In the genomic region with DNA sequence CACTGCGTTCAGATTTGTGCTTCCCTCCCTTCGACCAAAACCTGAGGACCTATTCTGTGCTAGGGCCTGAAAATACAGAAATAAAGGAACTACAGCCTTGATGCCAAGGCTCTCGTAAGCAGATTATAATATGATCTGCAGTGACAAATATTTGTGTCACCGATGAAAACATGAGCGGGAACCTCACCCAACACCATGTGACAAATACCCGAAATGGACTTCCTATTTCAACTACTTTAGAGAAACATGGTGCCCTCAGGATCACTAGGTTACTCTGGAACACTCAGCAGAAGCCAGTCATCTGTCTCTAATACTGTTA, we compare ENCODE assay signal across 1 cellular context.
TF ChIP-seq lines count a peak whose summit lies in the region.

No MANE protein-coding gene starts in this region.

TF ChIP-seq in K562, 482 proteins besides CTCF, POLR2A, EP300 and RAD21 (continued from another document and continues in another):
- TF ChIP-seq, protein P1, sequence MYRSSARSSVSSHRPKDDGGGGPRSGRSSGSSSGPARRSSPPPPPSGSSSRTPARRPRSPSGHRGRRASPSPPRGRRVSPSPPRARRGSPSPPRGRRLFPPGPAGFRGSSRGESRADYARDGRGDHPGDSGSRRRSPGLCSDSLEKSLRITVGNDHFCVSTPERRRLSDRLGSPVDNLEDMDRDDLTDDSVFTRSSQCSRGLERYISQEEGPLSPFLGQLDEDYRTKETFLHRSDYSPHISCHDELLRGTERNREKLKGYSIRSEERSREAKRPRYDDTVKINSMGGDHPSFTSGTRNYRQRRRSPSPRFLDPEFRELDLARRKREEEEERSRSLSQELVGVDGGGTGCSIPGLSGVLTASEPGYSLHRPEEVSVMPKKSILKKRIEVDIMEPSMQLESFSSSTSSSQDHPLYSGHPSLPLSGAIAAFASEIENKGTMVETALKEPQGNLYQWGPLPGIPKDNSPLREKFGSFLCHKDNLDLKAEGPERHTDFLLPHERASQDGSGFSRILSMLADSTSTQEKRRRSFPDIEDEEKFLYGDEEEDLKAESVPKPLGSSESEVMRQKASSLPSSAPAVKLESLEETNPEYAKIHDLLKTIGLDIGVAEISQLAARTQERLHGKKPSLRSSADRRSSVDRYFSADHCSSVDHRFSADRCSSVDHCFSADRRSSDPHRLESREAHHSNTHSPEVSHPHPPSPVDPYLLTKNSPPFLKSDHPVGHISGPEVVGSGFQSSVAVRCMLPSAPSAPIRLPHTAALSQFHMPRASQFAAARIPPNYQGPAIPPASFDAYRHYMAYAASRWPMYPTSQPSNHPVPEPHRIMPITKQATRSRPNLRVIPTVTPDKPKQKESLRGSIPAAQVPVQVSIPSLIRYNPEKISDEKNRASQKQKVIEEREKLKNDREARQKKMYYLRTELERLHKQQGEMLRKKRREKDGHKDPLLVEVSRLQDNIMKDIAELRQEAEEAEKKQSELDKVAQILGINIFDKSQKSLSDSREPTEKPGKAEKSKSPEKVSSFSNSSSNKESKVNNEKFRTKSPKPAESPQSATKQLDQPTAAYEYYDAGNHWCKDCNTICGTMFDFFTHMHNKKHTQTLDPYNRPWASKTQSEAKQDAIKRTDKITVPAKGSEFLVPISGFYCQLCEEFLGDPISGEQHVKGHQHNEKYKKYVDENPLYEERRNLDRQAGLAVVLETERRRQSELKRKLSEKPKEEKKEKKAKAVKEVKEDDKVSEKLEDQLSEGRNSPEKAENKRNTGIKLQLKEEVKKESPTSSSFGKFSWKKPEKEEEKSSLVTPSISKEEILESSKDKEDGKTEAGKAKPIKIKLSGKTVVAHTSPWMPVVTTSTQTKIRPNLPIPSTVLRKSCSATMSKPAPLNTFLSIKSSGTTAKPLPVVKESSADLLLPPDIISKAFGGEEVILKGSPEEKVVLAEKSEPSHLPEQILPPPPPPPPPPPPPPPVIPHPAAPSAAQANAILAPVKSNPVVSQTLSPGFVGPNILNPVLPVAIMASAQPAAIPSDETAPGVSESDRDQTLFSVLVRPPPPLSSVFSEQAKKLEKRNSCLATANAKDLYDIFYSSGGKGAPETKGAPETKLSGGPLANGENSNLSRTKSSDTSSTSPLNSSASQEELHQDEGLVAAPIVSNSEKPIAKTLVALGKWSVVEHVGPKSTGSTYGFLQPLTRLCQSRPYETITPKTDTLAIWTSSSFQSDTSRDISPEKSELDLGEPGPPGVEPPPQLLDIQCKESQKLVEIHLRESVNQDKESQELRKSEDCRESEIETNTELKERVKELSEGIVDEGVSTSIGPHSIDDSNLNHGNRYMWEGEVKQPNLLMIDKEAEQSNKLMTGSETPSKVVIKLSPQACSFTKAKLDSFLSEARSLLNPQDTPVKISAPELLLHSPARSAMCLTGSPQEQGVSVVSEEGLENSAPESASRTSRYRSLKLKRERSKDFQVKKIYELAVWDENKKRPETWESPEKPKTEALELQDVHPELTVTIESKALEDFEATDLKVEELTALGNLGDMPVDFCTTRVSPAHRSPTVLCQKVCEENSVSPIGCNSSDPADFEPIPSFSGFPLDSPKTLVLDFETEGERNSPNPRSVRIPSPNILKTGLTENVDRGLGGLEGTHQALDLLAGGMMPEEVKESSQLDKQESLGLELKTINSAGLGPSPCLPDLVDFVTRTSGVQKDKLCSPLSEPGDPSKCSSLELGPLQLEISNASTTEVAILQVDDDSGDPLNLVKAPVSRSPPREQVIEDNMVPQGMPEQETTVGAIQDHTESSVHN (IDR thresholded peaks at IDR 0.05; ENCODE audit: borderline replicate concordance in 1 of 2, low read depth in 1 of 2) = no peak
- TF ChIP-seq PML (IDR thresholded peaks at IDR 0.05; ENCODE audit: low read length) (no peak), CBFA2T3 (IDR thresholded peaks at IDR 0.05) (no peak), SMAD2 (IDR thresholded peaks at IDR 0.05; ENCODE audit: low read depth, low read length) (no peak), RBM22 (IDR thresholded peaks at IDR 0.05; ENCODE audit: low read depth, low read length, poor library complexity, severe bottlenecking) (no peak), ZNF766 (CRISPR knock-in tag; conservative IDR thresholded peaks at IDR 0.05) (peak; percentile 4; the same call in 1 of the 2 replicates), SP2 (IDR thresholded peaks at IDR 0.05; ENCODE audit: extremely low read depth, low read depth, low read length, poor library complexity, severe bottlenecking) (no peak), ZNF217 (CRISPR knock-in tag; IDR thresholded peaks at IDR 0.05) (no peak), SPI1 (IDR thresholded peaks at IDR 0.05; ENCODE audit: borderline replicate concordance, low read depth, low read length) (no peak; the same call in 1 of the 2 replicates), CBX3 (IDR thresholded peaks at IDR 0.05; ENCODE audit: borderline replicate concordance in 1 of 2, low read length in 2 of 2) (no peak), TEAD2 (tag; IDR thresholded peaks at IDR 0.05) (no peak), STAG1 (CRISPR knock-in tag; IDR thresholded peaks at IDR 0.05; ENCODE audit: borderline replicate concordance) (no peak), ZNF589 (CRISPR knock-in tag; IDR thresholded peaks at IDR 0.05; ENCODE audit: low read depth) (peak; percentile 45; the same call in 1 of the 2 replicates), PHTF2 (CRISPR knock-in tag; IDR thresholded peaks at IDR 0.05) (no peak), RHOXF2B (CRISPR knock-in tag; conservative IDR thresholded peaks at IDR 0.05) (no peak), EHMT2 (IDR thresholded peaks at IDR 0.05) (no peak), SIX5 (IDR thresholded peaks at IDR 0.05; ENCODE audit: borderline replicate concordance in 1 of 2, insufficient read depth in 1 of 2, low read depth in 1 of 2, low read length in 2 of 2) (no peak), FUS (optimal IDR thresholded peaks at IDR 0.05; ENCODE audit: low read depth, low read length) (no peak), NELFE (IDR thresholded peaks at IDR 0.05; ENCODE audit: insufficient read depth, insufficient read length) (no peak), ZNF778 (CRISPR knock-in tag; IDR thresholded peaks at IDR 0.05) (no peak), RAD51 (IDR thresholded peaks at IDR 0.05; ENCODE audit: borderline replicate concordance, low read depth) (peak; percentile 35; the same call in 1 of the 2 replicates), FOXK2 (conservative IDR thresholded peaks at IDR 0.05 in 1 of 2, IDR thresholded peaks at IDR 0.05 in 1 of 2; ENCODE audit: low read depth in 2 of 2) (peak; percentile 56 to 72; a peak in 3 of 4 replicates), ARID2 (IDR thresholded peaks at IDR 0.05) (no peak), ZNF696 (CRISPR knock-in tag; conservative IDR thresholded peaks at IDR 0.05) (no peak), ZBED1 (IDR thresholded peaks at IDR 0.05) (no peak)
- TF ChIP-seq, protein P2, sequence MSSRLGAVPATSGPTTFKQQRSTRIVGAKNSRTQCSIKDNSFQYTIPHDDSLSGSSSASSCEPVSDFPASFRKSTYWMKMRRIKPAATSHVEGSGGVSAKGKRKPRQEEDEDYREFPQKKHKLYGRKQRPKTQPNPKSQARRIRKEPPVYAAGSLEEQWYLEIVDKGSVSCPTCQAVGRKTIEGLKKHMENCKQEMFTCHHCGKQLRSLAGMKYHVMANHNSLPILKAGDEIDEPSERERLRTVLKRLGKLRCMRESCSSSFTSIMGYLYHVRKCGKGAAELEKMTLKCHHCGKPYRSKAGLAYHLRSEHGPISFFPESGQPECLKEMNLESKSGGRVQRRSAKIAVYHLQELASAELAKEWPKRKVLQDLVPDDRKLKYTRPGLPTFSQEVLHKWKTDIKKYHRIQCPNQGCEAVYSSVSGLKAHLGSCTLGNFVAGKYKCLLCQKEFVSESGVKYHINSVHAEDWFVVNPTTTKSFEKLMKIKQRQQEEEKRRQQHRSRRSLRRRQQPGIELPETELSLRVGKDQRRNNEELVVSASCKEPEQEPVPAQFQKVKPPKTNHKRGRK (tag; IDR thresholded peaks at IDR 0.05) = no peak
- TF ChIP-seq, protein P3, sequence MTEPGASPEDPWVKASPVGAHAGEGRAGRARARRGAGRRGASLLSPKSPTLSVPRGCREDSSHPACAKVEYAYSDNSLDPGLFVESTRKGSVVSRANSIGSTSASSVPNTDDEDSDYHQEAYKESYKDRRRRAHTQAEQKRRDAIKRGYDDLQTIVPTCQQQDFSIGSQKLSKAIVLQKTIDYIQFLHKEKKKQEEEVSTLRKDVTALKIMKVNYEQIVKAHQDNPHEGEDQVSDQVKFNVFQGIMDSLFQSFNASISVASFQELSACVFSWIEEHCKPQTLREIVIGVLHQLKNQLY (CRISPR knock-in tag; conservative IDR thresholded peaks at IDR 0.05) = no peak
- TF ChIP-seq, protein P4, sequence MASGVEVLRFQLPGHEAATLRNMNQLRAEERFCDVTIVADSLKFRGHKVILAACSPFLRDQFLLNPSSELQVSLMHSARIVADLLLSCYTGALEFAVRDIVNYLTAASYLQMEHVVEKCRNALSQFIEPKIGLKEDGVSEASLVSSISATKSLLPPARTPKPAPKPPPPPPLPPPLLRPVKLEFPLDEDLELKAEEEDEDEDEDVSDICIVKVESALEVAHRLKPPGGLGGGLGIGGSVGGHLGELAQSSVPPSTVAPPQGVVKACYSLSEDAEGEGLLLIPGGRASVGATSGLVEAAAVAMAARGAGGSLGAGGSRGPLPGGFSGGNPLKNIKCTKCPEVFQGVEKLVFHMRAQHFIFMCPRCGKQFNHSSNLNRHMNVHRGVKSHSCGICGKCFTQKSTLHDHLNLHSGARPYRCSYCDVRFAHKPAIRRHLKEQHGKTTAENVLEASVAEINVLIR (CRISPR knock-in tag; IDR thresholded peaks at IDR 0.05) = no peak
- TF ChIP-seq, protein P5, sequence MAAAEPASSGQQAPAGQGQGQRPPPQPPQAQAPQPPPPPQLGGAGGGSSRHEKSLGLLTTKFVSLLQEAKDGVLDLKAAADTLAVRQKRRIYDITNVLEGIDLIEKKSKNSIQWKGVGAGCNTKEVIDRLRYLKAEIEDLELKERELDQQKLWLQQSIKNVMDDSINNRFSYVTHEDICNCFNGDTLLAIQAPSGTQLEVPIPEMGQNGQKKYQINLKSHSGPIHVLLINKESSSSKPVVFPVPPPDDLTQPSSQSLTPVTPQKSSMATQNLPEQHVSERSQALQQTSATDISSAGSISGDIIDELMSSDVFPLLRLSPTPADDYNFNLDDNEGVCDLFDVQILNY (CRISPR knock-in tag; IDR thresholded peaks at IDR 0.05) = no peak
- TF ChIP-seq, protein P6, sequence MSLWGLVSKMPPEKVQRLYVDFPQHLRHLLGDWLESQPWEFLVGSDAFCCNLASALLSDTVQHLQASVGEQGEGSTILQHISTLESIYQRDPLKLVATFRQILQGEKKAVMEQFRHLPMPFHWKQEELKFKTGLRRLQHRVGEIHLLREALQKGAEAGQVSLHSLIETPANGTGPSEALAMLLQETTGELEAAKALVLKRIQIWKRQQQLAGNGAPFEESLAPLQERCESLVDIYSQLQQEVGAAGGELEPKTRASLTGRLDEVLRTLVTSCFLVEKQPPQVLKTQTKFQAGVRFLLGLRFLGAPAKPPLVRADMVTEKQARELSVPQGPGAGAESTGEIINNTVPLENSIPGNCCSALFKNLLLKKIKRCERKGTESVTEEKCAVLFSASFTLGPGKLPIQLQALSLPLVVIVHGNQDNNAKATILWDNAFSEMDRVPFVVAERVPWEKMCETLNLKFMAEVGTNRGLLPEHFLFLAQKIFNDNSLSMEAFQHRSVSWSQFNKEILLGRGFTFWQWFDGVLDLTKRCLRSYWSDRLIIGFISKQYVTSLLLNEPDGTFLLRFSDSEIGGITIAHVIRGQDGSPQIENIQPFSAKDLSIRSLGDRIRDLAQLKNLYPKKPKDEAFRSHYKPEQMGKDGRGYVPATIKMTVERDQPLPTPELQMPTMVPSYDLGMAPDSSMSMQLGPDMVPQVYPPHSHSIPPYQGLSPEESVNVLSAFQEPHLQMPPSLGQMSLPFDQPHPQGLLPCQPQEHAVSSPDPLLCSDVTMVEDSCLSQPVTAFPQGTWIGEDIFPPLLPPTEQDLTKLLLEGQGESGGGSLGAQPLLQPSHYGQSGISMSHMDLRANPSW (CRISPR knock-in tag; IDR thresholded peaks at IDR 0.05) = no peak
- TF ChIP-seq, protein P7, sequence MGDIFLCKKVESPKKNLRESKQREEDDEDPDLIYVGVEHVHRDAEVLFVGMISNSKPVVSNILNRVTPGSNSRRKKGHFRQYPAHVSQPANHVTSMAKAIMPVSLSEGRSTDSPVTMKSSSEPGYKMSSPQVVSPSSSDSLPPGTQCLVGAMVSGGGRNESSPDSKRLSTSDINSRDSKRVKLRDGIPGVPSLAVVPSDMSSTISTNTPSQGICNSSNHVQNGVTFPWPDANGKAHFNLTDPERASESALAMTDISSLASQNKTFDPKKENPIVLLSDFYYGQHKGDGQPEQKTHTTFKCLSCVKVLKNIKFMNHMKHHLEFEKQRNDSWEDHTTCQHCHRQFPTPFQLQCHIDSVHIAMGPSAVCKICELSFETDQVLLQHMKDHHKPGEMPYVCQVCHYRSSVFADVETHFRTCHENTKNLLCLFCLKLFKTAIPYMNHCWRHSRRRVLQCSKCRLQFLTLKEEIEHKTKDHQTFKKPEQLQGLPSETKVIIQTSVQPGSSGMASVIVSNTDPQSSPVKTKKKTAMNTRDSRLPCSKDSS (IDR thresholded peaks at IDR 0.05; ENCODE audit: low read depth, partially characterized antibody) = no peak
- TF ChIP-seq, protein P8, sequence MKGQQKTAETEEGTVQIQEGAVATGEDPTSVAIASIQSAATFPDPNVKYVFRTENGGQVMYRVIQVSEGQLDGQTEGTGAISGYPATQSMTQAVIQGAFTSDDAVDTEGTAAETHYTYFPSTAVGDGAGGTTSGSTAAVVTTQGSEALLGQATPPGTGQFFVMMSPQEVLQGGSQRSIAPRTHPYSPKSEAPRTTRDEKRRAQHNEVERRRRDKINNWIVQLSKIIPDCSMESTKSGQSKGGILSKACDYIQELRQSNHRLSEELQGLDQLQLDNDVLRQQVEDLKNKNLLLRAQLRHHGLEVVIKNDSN (CRISPR knock-in tag; IDR thresholded peaks at IDR 0.05) = peak; percentile 60; the same call in 1 of the 2 replicates
- TF ChIP-seq, protein P9, sequence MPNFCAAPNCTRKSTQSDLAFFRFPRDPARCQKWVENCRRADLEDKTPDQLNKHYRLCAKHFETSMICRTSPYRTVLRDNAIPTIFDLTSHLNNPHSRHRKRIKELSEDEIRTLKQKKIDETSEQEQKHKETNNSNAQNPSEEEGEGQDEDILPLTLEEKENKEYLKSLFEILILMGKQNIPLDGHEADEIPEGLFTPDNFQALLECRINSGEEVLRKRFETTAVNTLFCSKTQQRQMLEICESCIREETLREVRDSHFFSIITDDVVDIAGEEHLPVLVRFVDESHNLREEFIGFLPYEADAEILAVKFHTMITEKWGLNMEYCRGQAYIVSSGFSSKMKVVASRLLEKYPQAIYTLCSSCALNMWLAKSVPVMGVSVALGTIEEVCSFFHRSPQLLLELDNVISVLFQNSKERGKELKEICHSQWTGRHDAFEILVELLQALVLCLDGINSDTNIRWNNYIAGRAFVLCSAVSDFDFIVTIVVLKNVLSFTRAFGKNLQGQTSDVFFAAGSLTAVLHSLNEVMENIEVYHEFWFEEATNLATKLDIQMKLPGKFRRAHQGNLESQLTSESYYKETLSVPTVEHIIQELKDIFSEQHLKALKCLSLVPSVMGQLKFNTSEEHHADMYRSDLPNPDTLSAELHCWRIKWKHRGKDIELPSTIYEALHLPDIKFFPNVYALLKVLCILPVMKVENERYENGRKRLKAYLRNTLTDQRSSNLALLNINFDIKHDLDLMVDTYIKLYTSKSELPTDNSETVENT (CRISPR knock-in tag; IDR thresholded peaks at IDR 0.05) = no peak
- TF ChIP-seq, protein P10, sequence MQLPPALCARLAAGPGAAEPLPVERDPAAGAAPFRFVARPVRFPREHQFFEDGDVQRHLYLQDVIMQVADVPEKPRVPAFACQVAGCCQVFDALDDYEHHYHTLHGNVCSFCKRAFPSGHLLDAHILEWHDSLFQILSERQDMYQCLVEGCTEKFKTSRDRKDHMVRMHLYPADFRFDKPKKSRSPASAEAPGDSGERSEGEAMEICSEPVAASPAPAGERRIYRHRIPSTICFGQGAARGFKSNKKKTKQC (CRISPR knock-in tag; IDR thresholded peaks at IDR 0.05) = no peak
